7 cellular contexts compared by ENCODE assay signal in the genomic region with DNA sequence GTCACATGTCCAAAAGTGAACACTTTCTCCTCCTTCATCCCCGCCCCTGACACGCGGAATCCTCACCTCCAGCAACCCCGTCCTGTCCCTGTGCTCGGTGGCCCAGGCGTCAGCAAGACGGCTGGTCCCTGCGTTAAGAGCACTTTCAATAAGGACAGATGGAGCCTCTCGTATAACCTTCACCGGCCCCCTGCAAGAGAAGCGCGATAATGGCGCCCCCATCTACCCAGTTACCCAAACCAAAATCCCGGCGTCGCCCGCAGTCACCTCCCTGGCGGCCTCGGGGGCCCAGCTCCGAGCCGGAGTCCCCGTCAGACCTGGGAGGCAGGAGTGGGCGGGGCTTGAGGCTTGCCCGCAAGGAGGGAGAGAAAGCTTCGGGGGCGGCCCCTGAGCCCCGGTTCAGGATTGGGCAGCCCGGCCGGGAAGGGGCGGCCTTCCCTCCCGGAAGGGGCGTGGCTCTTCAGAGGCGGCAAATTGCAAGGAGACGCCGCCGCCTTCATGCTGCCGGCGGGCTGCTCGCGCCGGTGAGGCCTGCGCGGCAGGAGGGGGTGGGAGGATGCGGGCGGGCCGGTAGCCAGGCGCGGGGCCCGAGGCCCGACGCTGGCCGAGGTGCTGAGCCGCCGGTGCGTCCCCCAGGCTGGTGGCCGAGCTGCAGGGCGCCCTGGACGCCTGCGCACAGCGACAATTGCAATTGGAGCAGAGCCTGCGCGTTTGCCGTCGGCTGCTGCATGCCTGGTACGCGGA. TPM values are rescaled to one million over a fixed set of nuclear protein-coding genes. Genes with fewer than 3 reads are reported as not detected.
A peak's percentile ranks its signal among the peaks of the same experiment; 100 is the strongest.
DNase-seq lines count a peak whose midpoint lies in the region; ATAC-seq, FAIRE-seq and TF ChIP-seq lines count a peak whose summit lies in the region.

A gene with protein sequence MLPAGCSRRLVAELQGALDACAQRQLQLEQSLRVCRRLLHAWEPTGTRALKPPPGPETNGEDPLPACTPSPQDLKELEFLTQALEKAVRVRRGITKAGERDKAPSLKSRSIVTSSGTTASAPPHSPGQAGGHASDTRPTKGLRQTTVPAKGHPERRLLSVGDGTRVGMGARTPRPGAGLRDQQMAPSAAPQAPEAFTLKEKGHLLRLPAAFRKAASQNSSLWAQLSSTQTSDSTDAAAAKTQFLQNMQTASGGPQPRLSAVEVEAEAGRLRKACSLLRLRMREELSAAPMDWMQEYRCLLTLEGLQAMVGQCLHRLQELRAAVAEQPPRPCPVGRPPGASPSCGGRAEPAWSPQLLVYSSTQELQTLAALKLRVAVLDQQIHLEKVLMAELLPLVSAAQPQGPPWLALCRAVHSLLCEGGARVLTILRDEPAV (plus strand): TSS at position 463 of the 744 bp plus-strand sequence. CDS start 36 bp downstream, at position 499.

- FAIRE-seq in astrocyte (lab: Jason Lieb, UNC): no peak

- no peaks in the 10 kb centered on the region for H3K9me3 Mint-ChIP-seq in T-helper 2 cell treated with Interferon-gamma antibody and Interleukin-4, amounts not matched to agents 5 μg/mL and 100 μg/mL, for 36 hours
- no peaks in the 10 kb centered on the region for H3K9me3 Mint-ChIP-seq in astrocyte (ENCODE audit: unreplicated experiment)

- peak within 1 kb of the TSS; percentile 81 for H3K4me3 Mint-ChIP-seq in T-helper 2 cell treated with Interferon-gamma antibody and Interleukin-4, amounts not matched to agents 5 μg/mL and 100 μg/mL, for 36 hours
- peak within 1 kb of the TSS; percentile 86 for H3K4me3 Mint-ChIP-seq in astrocyte (ENCODE audit: unreplicated experiment)

- H3K36me3 Mint-ChIP-seq in T-helper 2 cell treated with Interferon-gamma antibody and Interleukin-4, amounts not matched to agents 5 μg/mL and 100 μg/mL, for 36 hours (ENCODE audit: low read depth): peaks cover 27% of the 10 kb centered on the region
- H3K36me3 Mint-ChIP-seq in astrocyte (ENCODE audit: low read depth, unreplicated experiment): peaks cover 2% of the 10 kb centered on the region

- DNase-seq in NCI-H2029 (lab: John Stamatoyannopoulos, UW) (peak; percentile 94), astrocyte (ENCODE audit: low read depth) (peak; percentile 79), hepatic stellate cell (ENCODE audit: low spot score) (peak; percentile 99), renal cortical epithelial cell (ENCODE audit: low read depth) (peak; percentile 83)
- DNase-seq in T-helper 2 cell treated with Interferon-gamma antibody and Interleukin-4, amounts not matched to agents 5 μg/mL and 100 μg/mL, for 36 hours (ENCODE audit: low spot score): peak; percentile 96

- peak within 1 kb of the TSS; percentile 59 for H3K4me3 ChIP-seq in astrocyte (ENCODE audit: insufficient read depth, low read depth, low read length)

- H3K9ac ChIP-seq in astrocyte (ENCODE audit: low read length): peak within 1 kb of the TSS; percentile 79

- no peak within 1 kb of the TSS for H3K27ac ChIP-seq in astrocyte (ENCODE audit: low read depth, low read length)

- H4K20me1 ChIP-seq in astrocyte (ENCODE audit: insufficient read depth, low read length): peaks cover 5% of the 10 kb centered on the region

- peaks cover 8% of the 10 kb centered on the region for H3K36me3 ChIP-seq in astrocyte (ENCODE audit: insufficient read depth, low read length)

- peak within 1 kb of the TSS; percentile 91 for H3K27ac Mint-ChIP-seq in T-helper 2 cell treated with Interferon-gamma antibody and Interleukin-4, amounts not matched to agents 5 μg/mL and 100 μg/mL, for 36 hours
- H3K27ac Mint-ChIP-seq in astrocyte (ENCODE audit: unreplicated experiment): peak within 1 kb of the TSS; percentile 21

- peaks cover 14% of the 10 kb centered on the region for H3K4me1 ChIP-seq in astrocyte (ENCODE audit: insufficient read depth, low read length)

- H3K27me3 ChIP-seq in astrocyte (ENCODE audit: insufficient read depth, low read length): no peaks in the 10 kb centered on the region

- peaks cover 4% of the 10 kb centered on the region for H3K4me1 Mint-ChIP-seq in T-helper 2 cell treated with Interferon-gamma antibody and Interleukin-4, amounts not matched to agents 5 μg/mL and 100 μg/mL, for 36 hours (ENCODE audit: low read depth)
- H3K4me1 Mint-ChIP-seq in astrocyte (ENCODE audit: low read depth, unreplicated experiment): peaks cover 7% of the 10 kb centered on the region

- no peaks in the 10 kb centered on the region for H3K27me3 Mint-ChIP-seq in T-helper 2 cell treated with Interferon-gamma antibody and Interleukin-4, amounts not matched to agents 5 μg/mL and 100 μg/mL, for 36 hours (ENCODE audit: low read depth)
- no peaks in the 10 kb centered on the region for H3K27me3 Mint-ChIP-seq in astrocyte (ENCODE audit: low read depth, unreplicated experiment)

- H2AFZ ChIP-seq in astrocyte (ENCODE audit: low read depth, low read length): peak within 1 kb of the TSS; percentile 78

- TF ChIP-seq CTCF in astrocyte (IDR thresholded peaks at IDR 0.05; ENCODE audit: insufficient read depth, low read depth, low read length): no peak

- no peaks in the 10 kb centered on the region for H3K9me3 ChIP-seq in astrocyte (ENCODE audit: insufficient read depth, low read depth, low read length)

- H3K4me2 ChIP-seq in astrocyte (ENCODE audit: low read length): peak within 1 kb of the TSS; percentile 90

- peak; percentile 91 for ATAC-seq in GM18502 (IDR thresholded peaks at IDR 0.05; ENCODE audit: poor library complexity, unreplicated experiment)
- peak; percentile 60 for ATAC-seq in HG02973 (IDR thresholded peaks at IDR 0.05; ENCODE audit: unreplicated experiment)

- peaks cover 8% of the 10 kb centered on the region for H3K79me2 ChIP-seq in astrocyte (ENCODE audit: insufficient read depth, low read length)

RNA-seq across cellular contexts. Expression of the gene that starts here (rescaled TPM):
- 5.8 and 6.0 TPM in 2 replicates for total RNA-seq in astrocyte
- total RNA-seq in renal cortical epithelial cell: 2.3 and 6.3 TPM in 2 replicates
